12 cellular contexts compared by ENCODE assay signal in genomic region chr13:95512424-95512823, GRCh38. TPM values are rescaled to one million over a fixed set of nuclear protein-coding genes. Genes with fewer than 3 reads are reported as not detected.
"Had no signal": no experiment of that assay in that cellular context is flagged by ENCODE, and none has a peak within 500 bp of the region (broad histone marks: within the 10 kb centered on the region; RNA-seq: fewer than 3 reads in every experiment).

No MANE protein-coding gene starts in this region.

- H3K4me3 ChIP-seq: HAP-1 had no signal

- H3K27ac Mint-ChIP-seq: HFFc6, IgD-negative memory B cell had no signal

- FAIRE-seq: HepG2 had no signal

- H3K9me3 Mint-ChIP-seq: HFFc6, IgD-negative memory B cell had no signal

- H3K9ac ChIP-seq: KMS-11 had no signal

- H3K4me2 ChIP-seq: KMS-11 had no signal

- H3K27ac ChIP-seq: HL-60, KMS-11 had no signal

- H3K36me3 Mint-ChIP-seq: IgD-negative memory B cell had no signal

- H3K27me3 Mint-ChIP-seq: IgD-negative memory B cell had no signal

- H3K9me3 ChIP-seq: HAP-1 had no signal

- H3K4me1 Mint-ChIP-seq: IgD-negative memory B cell had no signal

- DNase-seq: GOT3, H7, HFFc6, Karpas-422, KBM-7 had no signal

- H3K36me3 ChIP-seq: HAP-1 had no signal

- H3K4me3 Mint-ChIP-seq: HFFc6, IgD-negative memory B cell had no signal

- ATAC-seq: HCT116, HepG2 had no signal

RNA-seq across cellular contexts. Expression of gene CLDN10, which starts 40.1 kb away (rescaled TPM):
- total RNA-seq: HepG2, HFFc6, HT1080 had no signal
- polyA plus RNA-seq: HepG2, IgD-negative memory B cell had no signal
